8 cellular contexts compared by ENCODE assay signal in the genomic region with DNA sequence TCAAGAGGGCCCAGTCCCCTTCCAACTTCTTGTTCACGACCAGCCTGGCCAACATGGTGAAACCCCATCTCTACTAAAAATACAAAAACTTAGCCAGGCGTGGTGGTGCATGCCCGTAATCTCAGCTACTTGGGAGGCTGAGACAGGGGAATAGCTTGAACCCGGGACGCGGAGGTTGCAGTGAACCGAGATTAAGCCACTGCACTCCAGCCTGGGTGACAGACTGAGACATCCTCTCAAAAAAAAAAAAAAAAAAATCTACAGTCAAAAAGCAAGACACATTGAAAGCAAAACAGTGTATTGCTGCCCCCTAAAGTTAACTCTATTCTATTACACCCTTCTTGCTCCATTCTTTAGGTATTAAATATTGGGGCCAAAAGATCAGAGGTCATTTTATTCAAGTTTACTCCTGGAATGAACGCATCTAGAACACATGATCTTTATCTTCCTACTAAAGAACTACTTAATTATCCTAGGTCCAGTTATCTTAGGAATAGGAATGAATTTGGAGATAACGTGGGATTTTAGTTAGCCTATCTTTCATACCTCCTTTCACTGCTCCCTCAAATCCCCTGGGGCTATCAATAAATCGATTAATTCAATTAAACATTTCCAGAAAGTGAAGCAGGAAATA. TPM values are rescaled to one million over a fixed set of nuclear protein-coding genes. Genes with fewer than 3 reads are reported as not detected.
DNase-seq lines count a peak whose midpoint lies in the region; ATAC-seq and TF ChIP-seq lines count a peak whose summit lies in the region.

No MANE protein-coding gene starts in this region.

- dilution Hi-C loops in mammary epithelial cell (cut with HindIII; ENCODE audit: low sequenced_read_pairs): no loop called here

- peaks cover 25% of the 10 kb centered on the region for H3K36me3 ChIP-seq in PC-3 (ENCODE audit: low read depth, low read length)
- H3K36me3 ChIP-seq in mammary epithelial cell (ENCODE audit: insufficient read depth, low read length): peaks cover 18% of the 10 kb centered on the region

- peak; percentile 49 for DNase-seq in AG08396 (ENCODE audit: low spot score)
- peak; percentile 12 for DNase-seq in GDM1 (lab: John Stamatoyannopoulos, UW)
- peak; percentile 68 for DNase-seq in PC-3
- peak; percentile 48 for DNase-seq in mammary epithelial cell
- peak; percentile 61 to 65 for DNase-seq in lung microvascular endothelial cell (ENCODE audit: low read depth in 2 of 2)
- DNase-seq in NCI-H774 (lab: John Stamatoyannopoulos, UW): no peak

- peaks cover 63% of the 10 kb centered on the region for H3K79me2 ChIP-seq in PC-3 (ENCODE audit: low read length)
- H3K79me2 ChIP-seq in mammary epithelial cell (ENCODE audit: insufficient read depth, low read length): peaks cover 86% of the 10 kb centered on the region

- intact Hi-C loops in PC-3 (cut with micrococcal nuclease) (loop anchor here (1.0 to 10.0 kb wide), 2 partner anchors 205 to 534 kb away; no protein-coding TSS in a partner anchor), mammary epithelial cell (cut with micrococcal nuclease) (loop anchor here (1.0 kb wide), 1 partner anchor 205 kb away; no protein-coding TSS in a partner anchor)

- H3K9me3 ChIP-seq in PC-3 (ENCODE audit: low read length) (no peaks in the 10 kb centered on the region), mammary epithelial cell (replicated peaks; ENCODE audit: insufficient read depth, low read length) (no peaks in the 10 kb centered on the region)

- ATAC-seq in HG03520 (IDR thresholded peaks at IDR 0.05; ENCODE audit: unreplicated experiment) (peak; percentile 20), PC-3 (no peak), HG02938 (IDR thresholded peaks at IDR 0.05; ENCODE audit: unreplicated experiment) (no peak)

- BruUV-seq in PC-3 (replicated peaks; lab: Mats Ljungman, UMichigan): no TSS peak
- no TSS peak for BruUV-seq in mammary epithelial cell (replicated peaks; lab: Mats Ljungman, UMichigan)

- H2AFZ ChIP-seq in PC-3 (ENCODE audit: low read length) (no peak overlapping the region), mammary epithelial cell (ENCODE audit: low read depth, low read length) (no peak overlapping the region)

- WGBS in mammary epithelial cell (ENCODE audit: low coverage, missing lambda C conversion rate): 41% methylated on average over 9 of the region's 10 CpGs

- peaks cover 26% of the 10 kb centered on the region for H3K4me1 ChIP-seq in PC-3 (ENCODE audit: insufficient read depth, low read length)
- peaks cover 13% of the 10 kb centered on the region for H3K4me1 ChIP-seq in mammary epithelial cell (ENCODE audit: insufficient read depth, low read length)

- H3K4me2 ChIP-seq in PC-3 (ENCODE audit: low read length) (peak overlapping the region; percentile 86), mammary epithelial cell (ENCODE audit: insufficient read depth, low read depth, low read length) (peak overlapping the region; percentile 81)

- no peaks in the 10 kb centered on the region for H3F3A ChIP-seq in PC-3 (ENCODE audit: low read length, unreplicated experiment)

- H3K9ac ChIP-seq in PC-3 (ENCODE audit: low read length) (0 out of 2 replicates have a peak overlapping the region, but pooled peaks have one; percentile 81), mammary epithelial cell (ENCODE audit: insufficient read depth, low read length) (no peak overlapping the region)

- POLR2A ChIA-PET in PC-3 (lab: Charles Lee; ENCODE audit: unreplicated experiment): no interaction called here

- CTCF ChIA-PET in PC-3 (lab: Charles Lee) (interaction anchor here (0.7 to 0.9 kb wide), 2 partner anchors 36 to 199 kb away, joined by 3 to 5 read pairs; no protein-coding TSS in a partner anchor), mammary epithelial cell (lab: Charles Lee; ENCODE audit: low non-redundant PET) (no interaction called here)

- H4K20me1 ChIP-seq in PC-3 (ENCODE audit: low read length) (peaks cover 31% of the 10 kb centered on the region), mammary epithelial cell (ENCODE audit: insufficient read depth, low read length) (no peaks in the 10 kb centered on the region)

- peak overlapping the region; percentile 72 for H3K4me3 ChIP-seq in PC-3 (ENCODE audit: low read length)
- H3K4me3 ChIP-seq in mammary epithelial cell (replicated peaks in 1 of 3; ENCODE audit: insufficient read depth in 1 of 3, low read depth in 2 of 3, low read length in 3 of 3): peak overlapping the region in 2 of 3 experiments; percentile 81 to 98

- TF ChIP-seq CTCF in PC-3 (conservative IDR thresholded peaks at IDR 0.05; ENCODE audit: low read depth, low read length): peak; percentile 64
- TF ChIP-seq CTCF in mammary epithelial cell (conservative IDR thresholded peaks at IDR 0.05 in 1 of 2, IDR thresholded peaks at IDR 0.05 in 1 of 2; ENCODE audit: extremely low read depth in 1 of 2, insufficient read depth in 1 of 2, low read depth in 1 of 2, low read length in 2 of 2): peak; percentile 52 to 53

- in situ Hi-C loops in mammary epithelial cell (cut with MboI; ENCODE audit: low sequenced_read_pairs in 2 of 2): loop anchor here in 1 of 2 donors (10.0 to 25.0 kb wide), 2 partner anchors 214 to 552 kb away; partner anchors contain the start of genes CCDC112 and TMED7

- no peaks in the 10 kb centered on the region for H3K27me3 ChIP-seq in PC-3 (ENCODE audit: low read length)
- no peaks in the 10 kb centered on the region for H3K27me3 ChIP-seq in mammary epithelial cell (ENCODE audit: insufficient read depth, low read length)

- no peaks in the 10 kb centered on the region for H3K9me2 ChIP-seq in PC-3 (replicated peaks; ENCODE audit: low read length)

- H3K27ac ChIP-seq in PC-3 (ENCODE audit: low read length): no peak overlapping the region
- H3K27ac ChIP-seq in mammary epithelial cell (ENCODE audit: insufficient read depth, low read depth, low read length): no peak overlapping the region

RNA-seq across cellular contexts. Expression of gene ATG12, which starts 2.4 kb away (rescaled TPM):
- total RNA-seq in PC-3 (2014; rRNA removed): 18.7 and 18.9 TPM in 2 replicates
- 10 to 100 TPM; 33.4 to 48.5 TPM for total RNA-seq in mammary epithelial cell
- 32.3 TPM for polyA plus RNA-seq in mammary epithelial cell
- polyA minus RNA-seq in mammary epithelial cell: 24.7 TPM
- 17.9 and 18.8 TPM in 2 replicates for total RNA-seq in lung microvascular endothelial cell

RNA-seq across cellular contexts. Expression of gene AP3S1, which starts 2.7 kb away (rescaled TPM):
- total RNA-seq in PC-3 (2014; rRNA removed): 32.7 and 48.2 TPM in 2 replicates
- 100 to 1,000 TPM; 117 to 125 TPM for total RNA-seq in mammary epithelial cell
- polyA plus RNA-seq in mammary epithelial cell: 55.3 TPM
- 19.2 TPM for polyA minus RNA-seq in mammary epithelial cell
- 57.7 and 63.2 TPM in 2 replicates for total RNA-seq in lung microvascular endothelial cell

RNA-seq across cellular contexts. Expression of gene CDO1, which starts 22.5 kb away (rescaled TPM):
- total RNA-seq in PC-3 (2014; rRNA removed) (not detected in 2 replicates), mammary epithelial cell (1 to 10 TPM in 1 of 2 donors, not detected in 1; 1.8 TPM), lung microvascular endothelial cell (0.65 TPM in 1 of 2 replicates, not detected in the other)
- not detected for polyA plus RNA-seq in mammary epithelial cell
- not detected for polyA minus RNA-seq in mammary epithelial cell
